In genomic region chr6:135128268-135128914, GRCh38 we compare ENCODE assay signal across 9 cellular contexts. TPM values are rescaled to one million over a fixed set of nuclear protein-coding genes. Genes with fewer than 3 reads are reported as not detected.
DNase-seq lines count a peak whose midpoint lies in the region; ATAC-seq, FAIRE-seq and TF ChIP-seq lines count a peak whose summit lies in the region.
"Had no signal": no experiment of that assay in that cellular context is flagged by ENCODE, and none has a peak within 500 bp of the region (broad histone marks: within the 10 kb centered on the region; RNA-seq: fewer than 3 reads in every experiment).

No MANE protein-coding gene starts in this region.

- no peak overlapping the region for H3K9ac ChIP-seq in endothelial cell of umbilical vein (replicated peaks; ENCODE audit: extremely low read depth, insufficient read depth, low read length)

- H2AFZ ChIP-seq in endothelial cell of umbilical vein (ENCODE audit: low read depth, low read length): no peak overlapping the region

- H3K36me3 ChIP-seq in endothelial cell of umbilical vein (ENCODE audit: control insufficient read depth in 2 of 2, extremely low read depth in 1 of 2, insufficient read depth in 2 of 2, low read length in 2 of 2) (no peaks in the 10 kb centered on the region), MG63 (no peaks in the 10 kb centered on the region)
- H3K36me3 ChIP-seq: right lobe of liver had no signal

- DNase-seq in T-helper 22 cell (ENCODE audit: low read depth) (peak; percentile 7), endothelial cell of umbilical vein (ENCODE audit: low read depth, low spot score) (peak; percentile 12), MG63 (no peak), NCI-H345 treated with DMSO at 0.1 percent for 48 hours (lab: John Stamatoyannopoulos, UW; ENCODE audit: unreplicated experiment) (no peak), SKM-1 treated with dmso at 0.1 percent for 144 hours (lab: John Stamatoyannopoulos, UW; ENCODE audit: unreplicated experiment) (no peak), anterior cingulate cortex (lab: John Stamatoyannopoulos, UW) (no peak)
- DNase-seq: right lobe of liver had no signal

- H3K9me1 ChIP-seq in endothelial cell of umbilical vein (replicated peaks; ENCODE audit: control insufficient read depth, extremely low read depth, insufficient read depth, low read length): no peaks in the 10 kb centered on the region

- H3K79me2 ChIP-seq in endothelial cell of umbilical vein (ENCODE audit: control insufficient read depth, insufficient read depth, low read length): no peaks in the 10 kb centered on the region

- H3K27me3 ChIP-seq in endothelial cell of umbilical vein (ENCODE audit: control insufficient read depth in 2 of 2, insufficient read depth in 2 of 2, low read length in 2 of 2): peaks cover 8 to 14% of the 10 kb centered on the region in 2 experiments
- peaks cover 3% of the 10 kb centered on the region; the same call in 1 of the 2 replicates for H3K27me3 ChIP-seq in MG63
- H3K27me3 ChIP-seq: right lobe of liver had no signal

- no peaks in the 10 kb centered on the region for H3K9me3 ChIP-seq in endothelial cell of umbilical vein (replicated peaks; ENCODE audit: control insufficient read depth, insufficient read depth, low read length)
- H3K9me3 ChIP-seq in MG63: no peaks in the 10 kb centered on the region
- H3K9me3 ChIP-seq: right lobe of liver had no signal

- TF ChIP-seq POLR2A in endothelial cell of umbilical vein (IDR thresholded peaks at IDR 0.05; ENCODE audit: low read depth, low read length): no peak

- intact Hi-C loops in endothelial cell of umbilical vein (cut with micrococcal nuclease): no loop called here

- CTCF ChIA-PET in endothelial cell of umbilical vein (lab: Charles Lee): interaction anchor here (0.6 to 1.5 kb wide), 3 partner anchors 9 to 35 kb away, joined by 3 to 4 read pairs (median 3); no protein-coding TSS in a partner anchor

- no peaks in the 10 kb centered on the region for H3K4me1 ChIP-seq in endothelial cell of umbilical vein (ENCODE audit: control insufficient read depth, extremely low read depth, insufficient read depth, low read length)
- H3K4me1 ChIP-seq: right lobe of liver had no signal

- no peak overlapping the region for H3K27ac ChIP-seq in endothelial cell of umbilical vein (ENCODE audit: insufficient read depth, low read depth, low read length)
- H3K27ac ChIP-seq: right lobe of liver had no signal

- no peak for TF ChIP-seq CTCF in endothelial cell of umbilical vein (IDR thresholded peaks at IDR 0.05; ENCODE audit: extremely low read depth in 1 of 2, insufficient read depth in 1 of 2, low read depth in 1 of 2, low read length in 2 of 2)

- peak; percentile 89 for ATAC-seq in GM18498 (IDR thresholded peaks at IDR 0.05; ENCODE audit: unreplicated experiment)
- peak; percentile 84 for ATAC-seq in HG02798 (IDR thresholded peaks at IDR 0.05; ENCODE audit: poor library complexity, unreplicated experiment)

- BruUV-seq in endothelial cell of umbilical vein (replicated peaks; lab: Mats Ljungman, UMichigan): no TSS peak

- dilution Hi-C loops in endothelial cell of umbilical vein (cut with MboI; ENCODE audit: extremely low pct_ligation_motif_present, low sequenced_read_pairs): no loop called here

- H3K4me2 ChIP-seq in endothelial cell of umbilical vein (ENCODE audit: insufficient read depth, low read length): no peak overlapping the region

- POLR2A ChIA-PET in endothelial cell of umbilical vein (lab: Charles Lee): no interaction called here

- no peaks in the 10 kb centered on the region for H4K20me1 ChIP-seq in endothelial cell of umbilical vein (replicated peaks; ENCODE audit: control insufficient read depth, extremely low read depth, insufficient read depth, low read length)

- no peak for FAIRE-seq in endothelial cell of umbilical vein (lab: Jason Lieb, UNC)

- H3K4me3 ChIP-seq in endothelial cell of umbilical vein (replicated peaks in 1 of 3; ENCODE audit: insufficient read depth in 1 of 3, low read depth in 1 of 3, low read length in 3 of 3) (no peak overlapping the region), MG63 (no peak overlapping the region)
- H3K4me3 ChIP-seq: right lobe of liver had no signal

TF ChIP-seq in endothelial cell of umbilical vein, 7 proteins besides CTCF, POLR2A, EP300 and RAD21:
- TF ChIP-seq EZH2 (IDR thresholded peaks at IDR 0.05; ENCODE audit: borderline replicate concordance, low read depth, low read length, severe bottlenecking) (no peak), MYC (IDR thresholded peaks at IDR 0.05; ENCODE audit: low read depth, low read length) (no peak), FOS (IDR thresholded peaks at IDR 0.05; ENCODE audit: borderline replicate concordance, insufficient read depth, low read length) (no peak), GATA2 (IDR thresholded peaks at IDR 0.05; ENCODE audit: insufficient read depth, insufficient read length, low read depth, low read length) (no peak), POLR2AphosphoS5 (IDR thresholded peaks at IDR 0.05; ENCODE audit: insufficient read depth, low read depth, low read length) (no peak), JUN (IDR thresholded peaks at IDR 0.05; ENCODE audit: borderline replicate concordance, insufficient read depth, insufficient read length, low read depth) (no peak)
- TF ChIP-seq, protein P1, sequence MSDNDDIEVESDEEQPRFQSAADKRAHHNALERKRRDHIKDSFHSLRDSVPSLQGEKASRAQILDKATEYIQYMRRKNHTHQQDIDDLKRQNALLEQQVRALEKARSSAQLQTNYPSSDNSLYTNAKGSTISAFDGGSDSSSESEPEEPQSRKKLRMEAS (IDR thresholded peaks at IDR 0.05; ENCODE audit: insufficient read depth, insufficient read length): no peak

RNA-seq across cellular contexts. Expression of gene MYB, which starts 52.7 kb away (rescaled TPM):
- 0.53 and 0.58 TPM in 2 replicates for total RNA-seq in endothelial cell of umbilical vein
- polyA plus RNA-seq in endothelial cell of umbilical vein: 0.10 and 0.14 TPM in 2 replicates
- 0.04 and 0.19 TPM in 2 replicates for polyA plus RNA-seq in endothelial cell of umbilical vein (2011; cell fraction: cytosol; rRNA removed)
- 0.25 and 0.29 TPM in 2 replicates for polyA plus RNA-seq in endothelial cell of umbilical vein (2011; cell fraction: nucleus; rRNA removed)
- 0.20 TPM in 1 of 2 replicates, not detected in the other for polyA plus RNA-seq in endothelial cell of umbilical vein (2012)
- polyA minus RNA-seq in endothelial cell of umbilical vein: 1.2 and 2.2 TPM in 2 replicates
- 1.7 TPM for polyA minus RNA-seq in endothelial cell of umbilical vein (2011; cell fraction: cytosol; rRNA and poly(A)+ RNA removed)
- 0.19 and 0.38 TPM in 2 replicates for polyA minus RNA-seq in endothelial cell of umbilical vein (2011; cell fraction: nucleus; rRNA and poly(A)+ RNA removed)
- 1.5 TPM in 1 of 2 replicates, not detected in the other for total RNA-seq in MG63 (2014; rRNA removed; shearing (Covaris generic); ENCODE audit: low replicate concordance)

Comparison
In these comparisons a context has a peak if more than half of its experiments do, and no peak if none do; other contexts are left out.
1. DNase-seq: peak in T-helper 22 cell (single experiment) and endothelial cell of umbilical vein (single experiment); none in MG63 (single experiment), NCI-H345 treated with DMSO at 0.1 percent for 48 hours (single experiment), SKM-1 treated with dmso at 0.1 percent for 144 hours (single experiment) and anterior cingulate cortex (0 of 58).